Comparison of ENCODE assay signal across 20 cellular contexts in the genomic region with DNA sequence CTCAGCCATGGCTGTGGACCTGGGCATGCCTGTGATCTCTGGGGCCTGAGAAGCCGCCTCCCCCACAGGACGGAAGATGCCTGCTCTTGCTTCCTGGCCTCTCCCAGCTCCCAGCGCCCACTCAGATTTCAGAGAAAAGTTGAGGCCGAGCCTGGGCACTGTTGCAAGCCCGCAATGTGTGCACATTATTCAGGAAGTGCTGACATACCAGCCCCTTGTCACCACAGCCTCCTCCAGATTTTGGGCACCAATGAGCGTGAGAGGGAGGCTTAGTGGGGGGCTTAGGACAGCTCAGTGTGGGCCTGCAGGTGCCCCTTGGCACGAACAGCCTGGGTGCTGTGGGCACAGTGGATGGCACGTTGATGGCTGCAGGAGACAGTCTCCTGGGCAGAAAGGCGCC.
DNase-seq lines count a peak whose midpoint lies in the region; ATAC-seq, FAIRE-seq and TF ChIP-seq lines count a peak whose summit lies in the region.
"Had no signal": no experiment of that assay in that cellular context is flagged by ENCODE, and none has a peak within 500 bp of the region (broad histone marks: within the 10 kb centered on the region; RNA-seq: fewer than 3 reads in every experiment).

No MANE protein-coding gene starts in this region.

- ATAC-seq in stimulated activated effector memory CD8-positive, alpha-beta T cell treated with anti-CD3 and anti-CD28 coated beads, Interleukin-12 subunit alpha, Interleukin-12 subunit beta, amount 100 ng/mL, for 72 hours: peak; percentile 51
- peak; percentile 33 for ATAC-seq in upper lobe of right lung

- H3K9me3 ChIP-seq in kidney (ENCODE audit: control insufficient read depth in 1 of 2, low read length in 2 of 2) (peaks cover 0 to 2% of the 10 kb centered on the region in 2 donors), upper lobe of right lung (no peaks in the 10 kb centered on the region)

- intact Hi-C loops in kidney (cut with DNase I) (no loop called here), upper lobe of right lung (cut with DNase I) (no loop called here)
- intact Hi-C loops in activated naive CD4-positive, alpha-beta T cell treated with anti-CD3 and anti-CD28 coated beads for 36 hours (cut with micrococcal nuclease): no loop called here

- no peak for FAIRE-seq in kidney (lab: Jason Lieb, UNC)
- FAIRE-seq: GM12891, GM18507 had no signal

- H3K9me3 Mint-ChIP-seq in chondrocyte (ENCODE audit: low read depth): peaks cover 2% of the 10 kb centered on the region
- peaks cover 9% of the 10 kb centered on the region for H3K9me3 Mint-ChIP-seq in stimulated activated effector memory CD8-positive, alpha-beta T cell treated with anti-CD3 and anti-CD28 coated beads, Interleukin-12 subunit alpha, Interleukin-12 subunit beta, amount 100 ng/mL, for 72 hours
- H3K9me3 Mint-ChIP-seq in activated naive CD4-positive, alpha-beta T cell treated with anti-CD3 and anti-CD28 coated beads for 36 hours: peaks cover 3% of the 10 kb centered on the region
- H3K9me3 Mint-ChIP-seq in activated CD4-positive, alpha-beta memory T cell treated with anti-CD3 and anti-CD28 coated beads, Interleukin-2, amount 10 ng/mL, durations not matched to agents 7 days and 5 days: no peaks in the 10 kb centered on the region

- H3K36me3 Mint-ChIP-seq in chondrocyte (ENCODE audit: low read depth): no peaks in the 10 kb centered on the region
- H3K36me3 Mint-ChIP-seq in stimulated activated effector memory CD8-positive, alpha-beta T cell treated with anti-CD3 and anti-CD28 coated beads, Interleukin-12 subunit alpha, Interleukin-12 subunit beta, amount 100 ng/mL, for 72 hours: no peaks in the 10 kb centered on the region
- no peaks in the 10 kb centered on the region for H3K36me3 Mint-ChIP-seq in activated naive CD4-positive, alpha-beta T cell treated with anti-CD3 and anti-CD28 coated beads for 36 hours (ENCODE audit: low read depth)
- no peaks in the 10 kb centered on the region for H3K36me3 Mint-ChIP-seq in activated CD4-positive, alpha-beta memory T cell treated with anti-CD3 and anti-CD28 coated beads, Interleukin-2, amount 10 ng/mL, durations not matched to agents 7 days and 5 days (ENCODE audit: low read depth)
- H3K36me3 Mint-ChIP-seq: CD4-positive, alpha-beta memory T cell had no signal

- no peak overlapping the region for H3K27ac ChIP-seq in kidney (ENCODE audit: low read depth in 2 of 2, low read length in 2 of 2)
- H3K27ac ChIP-seq in upper lobe of right lung: no peak overlapping the region

- peaks cover 13% of the 10 kb centered on the region for H3K4me1 Mint-ChIP-seq in chondrocyte (ENCODE audit: low read depth)
- H3K4me1 Mint-ChIP-seq in stimulated activated effector memory CD8-positive, alpha-beta T cell treated with anti-CD3 and anti-CD28 coated beads, Interleukin-12 subunit alpha, Interleukin-12 subunit beta, amount 100 ng/mL, for 72 hours: no peaks in the 10 kb centered on the region
- H3K4me1 Mint-ChIP-seq in activated naive CD4-positive, alpha-beta T cell treated with anti-CD3 and anti-CD28 coated beads for 36 hours (ENCODE audit: low read depth): no peaks in the 10 kb centered on the region
- H3K4me1 Mint-ChIP-seq in activated CD4-positive, alpha-beta memory T cell treated with anti-CD3 and anti-CD28 coated beads, Interleukin-2, amount 10 ng/mL, durations not matched to agents 7 days and 5 days: no peaks in the 10 kb centered on the region
- H3K4me1 Mint-ChIP-seq: CD4-positive, alpha-beta memory T cell had no signal

- H3K4me3 ChIP-seq in kidney (ENCODE audit: low read length in 2 of 2) (no peak overlapping the region), upper lobe of right lung (no peak overlapping the region)

- CTCF ChIA-PET in activated naive CD4-positive, alpha-beta T cell treated with anti-CD3 and anti-CD28 coated beads for 36 hours (lab: Charles Lee): interaction anchor here (0.6 kb wide), 1 partner anchor 147 kb away, joined by 3 read pairs; no protein-coding TSS in a partner anchor
- CTCF ChIA-PET in activated CD4-positive, alpha-beta memory T cell treated with anti-CD3 and anti-CD28 coated beads, Interleukin-2, amount 10 ng/mL, durations not matched to agents 7 days and 5 days (lab: Charles Lee): no interaction called here

- no peak overlapping the region for H3K27ac Mint-ChIP-seq in chondrocyte (ENCODE audit: unreplicated experiment)
- no peak overlapping the region for H3K27ac Mint-ChIP-seq in stimulated activated effector memory CD8-positive, alpha-beta T cell treated with anti-CD3 and anti-CD28 coated beads, Interleukin-12 subunit alpha, Interleukin-12 subunit beta, amount 100 ng/mL, for 72 hours
- H3K27ac Mint-ChIP-seq in activated naive CD4-positive, alpha-beta T cell treated with anti-CD3 and anti-CD28 coated beads for 36 hours: no peak overlapping the region
- H3K27ac Mint-ChIP-seq in activated CD4-positive, alpha-beta memory T cell treated with anti-CD3 and anti-CD28 coated beads, Interleukin-2, amount 10 ng/mL, durations not matched to agents 7 days and 5 days: no peak overlapping the region
- H3K27ac Mint-ChIP-seq: CD4-positive, alpha-beta memory T cell had no signal

- H3K27me3 Mint-ChIP-seq in chondrocyte (ENCODE audit: low read depth): no peaks in the 10 kb centered on the region
- H3K27me3 Mint-ChIP-seq in activated naive CD4-positive, alpha-beta T cell treated with anti-CD3 and anti-CD28 coated beads for 36 hours (ENCODE audit: low read depth): no peaks in the 10 kb centered on the region
- no peaks in the 10 kb centered on the region for H3K27me3 Mint-ChIP-seq in activated CD4-positive, alpha-beta memory T cell treated with anti-CD3 and anti-CD28 coated beads, Interleukin-2, amount 10 ng/mL, durations not matched to agents 7 days and 5 days
- H3K27me3 Mint-ChIP-seq: CD4-positive, alpha-beta memory T cell had no signal

- H3K27me3 ChIP-seq in upper lobe of right lung: no peaks in the 10 kb centered on the region

- H3K36me3 ChIP-seq in kidney (ENCODE audit: control insufficient read depth in 1 of 2, insufficient read depth in 2 of 2, low read length in 2 of 2) (no peaks in the 10 kb centered on the region), upper lobe of right lung (no peaks in the 10 kb centered on the region)

- H3K4me1 ChIP-seq in kidney (ENCODE audit: control insufficient read depth in 1 of 2, insufficient read depth in 1 of 2, low read depth in 1 of 2, low read length in 2 of 2): no peaks in the 10 kb centered on the region
- H3K4me1 ChIP-seq in upper lobe of right lung: no peaks in the 10 kb centered on the region

- POLR2A ChIA-PET in activated CD4-positive, alpha-beta memory T cell treated with anti-CD3 and anti-CD28 coated beads, Interleukin-2, amount 10 ng/mL, durations not matched to agents 7 days and 5 days (lab: Charles Lee): no interaction called here

- no peak overlapping the region for H3K4me3 Mint-ChIP-seq in chondrocyte (ENCODE audit: unreplicated experiment)
- no peak overlapping the region for H3K4me3 Mint-ChIP-seq in stimulated activated effector memory CD8-positive, alpha-beta T cell treated with anti-CD3 and anti-CD28 coated beads, Interleukin-12 subunit alpha, Interleukin-12 subunit beta, amount 100 ng/mL, for 72 hours
- H3K4me3 Mint-ChIP-seq in activated naive CD4-positive, alpha-beta T cell treated with anti-CD3 and anti-CD28 coated beads for 36 hours: no peak overlapping the region
- H3K4me3 Mint-ChIP-seq in activated CD4-positive, alpha-beta memory T cell treated with anti-CD3 and anti-CD28 coated beads, Interleukin-2, amount 10 ng/mL, durations not matched to agents 7 days and 5 days: no peak overlapping the region
- H3K4me3 Mint-ChIP-seq: CD4-positive, alpha-beta memory T cell had no signal

- H3K9ac ChIP-seq in kidney (ENCODE audit: low read length in 2 of 2): no peak overlapping the region

- TF ChIP-seq CTCF in chondrocyte (IDR thresholded peaks at IDR 0.05) (no peak), kidney (IDR thresholded peaks at IDR 0.05; ENCODE audit: borderline replicate concordance, extremely low read depth, insufficient read depth) (no peak), upper lobe of right lung (IDR thresholded peaks at IDR 0.05) (no peak)

- peak; percentile 68 for DNase-seq in chondrocyte (ENCODE audit: low spot score)
- peak; percentile 47 for DNase-seq in kidney
- no peak for DNase-seq in stimulated activated effector memory CD8-positive, alpha-beta T cell treated with anti-CD3 and anti-CD28 coated beads, Interleukin-12 subunit alpha, Interleukin-12 subunit beta, amount 100 ng/mL, for 72 hours (ENCODE audit: low spot score in 2 of 2)
- no peak for DNase-seq in upper lobe of right lung
- no peak for DNase-seq in activated naive CD4-positive, alpha-beta T cell treated with anti-CD3 and anti-CD28 coated beads for 36 hours
- DNase-seq in activated CD4-positive, alpha-beta memory T cell treated with anti-CD3 and anti-CD28 coated beads, Interleukin-2, amount 10 ng/mL, durations not matched to agents 7 days and 5 days: no peak
- no peak for DNase-seq in NCI-H345 (lab: John Stamatoyannopoulos, UW)
- no peak for DNase-seq in effector CD4-positive, alpha-beta T cell
- DNase-seq: C1 segment of cervical spinal cord, Calu3, COR-L47, DMS53, DMS79 treated with DMSO at 0.1 percent for 48 hours, GF-D8, GOT3, H7, HCEC 1CT had no signal

Comparison
In these comparisons a context has a peak if more than half of its experiments do, and no peak if none do; other contexts are left out.
1. DNase-seq: peak in chondrocyte (single experiment) and kidney (single experiment); none in stimulated activated effector memory CD8-positive, alpha-beta T cell treated with anti-CD3 and anti-CD28 coated beads, Interleukin-12 subunit alpha, Interleukin-12 subunit beta, amount 100 ng/mL, for 72 hours (0 of 2), upper lobe of right lung (single experiment), activated naive CD4-positive, alpha-beta T cell treated with anti-CD3 and anti-CD28 coated beads for 36 hours (single experiment), activated CD4-positive, alpha-beta memory T cell treated with anti-CD3 and anti-CD28 coated beads, Interleukin-2, amount 10 ng/mL, durations not matched to agents 7 days and 5 days (single experiment), NCI-H345 (single experiment) and effector CD4-positive, alpha-beta T cell (single experiment).